Comparison of ENCODE assay signal across 1 cellular context in the genomic region with DNA sequence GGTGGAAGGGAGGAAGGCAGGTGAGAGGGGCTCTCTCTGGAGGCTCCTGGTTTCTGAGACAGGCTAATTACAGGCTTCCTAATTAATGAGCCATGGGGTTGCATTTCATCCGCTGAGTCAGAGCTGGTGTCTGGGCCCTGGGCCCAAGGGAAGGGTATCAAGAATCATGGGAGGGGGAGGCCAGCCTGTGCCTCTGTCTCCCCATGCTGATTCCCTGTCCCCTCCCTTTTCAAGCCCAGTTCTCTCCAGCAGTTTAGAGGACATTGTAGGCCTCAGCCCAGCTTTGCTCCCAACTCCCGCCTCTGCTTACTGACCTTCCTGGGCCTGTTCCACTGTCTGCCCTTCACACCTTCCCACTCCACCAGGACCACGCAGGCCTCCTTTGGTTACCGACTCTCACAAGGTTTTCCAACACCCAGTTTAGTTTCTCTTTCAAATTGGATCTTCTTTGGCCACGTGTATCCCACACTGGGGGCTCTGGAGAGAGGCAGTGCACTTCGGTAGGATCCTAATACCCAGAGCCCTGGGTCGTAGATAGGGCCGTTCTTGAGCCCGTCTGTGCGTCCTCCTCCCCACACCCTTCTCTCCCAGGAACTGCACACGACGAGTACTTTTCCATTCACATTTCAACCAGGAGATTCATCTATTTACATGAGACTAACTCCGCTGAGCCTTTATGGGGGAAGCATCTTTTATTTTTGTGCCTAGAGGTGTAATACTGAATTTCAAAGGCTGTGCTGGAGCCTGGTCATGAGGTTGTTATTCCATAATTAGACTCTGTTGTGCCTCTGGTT.
TF ChIP-seq lines count a peak whose summit lies in the region.

No MANE protein-coding gene starts in this region.

TF ChIP-seq in HepG2, 621 proteins besides CTCF, POLR2A, EP300 and RAD21 (continued from another document):
- TF ChIP-seq ZNF207 (IDR thresholded peaks at IDR 0.05; ENCODE audit: borderline replicate concordance): no peak
